Comparison of ENCODE assay signal across 11 cellular contexts in genomic region chr6:111710439-111710838, GRCh38.
A peak's percentile ranks its signal among the peaks of the same experiment; 100 is the strongest.
DNase-seq lines count a peak whose midpoint lies in the region; ATAC-seq, FAIRE-seq and TF ChIP-seq lines count a peak whose summit lies in the region.
"Had no signal": no experiment of that assay in that cellular context is flagged by ENCODE, and none has a peak within 500 bp of the region (broad histone marks: within the 10 kb centered on the region; RNA-seq: fewer than 3 reads in every experiment).

No MANE protein-coding gene starts in this region.

- no peak overlapping the region for H2AFZ ChIP-seq in mesenchymal stem cell (ENCODE audit: low read depth, low read length)

- no peak overlapping the region for H2BK5ac ChIP-seq in mesenchymal stem cell (ENCODE audit: low read depth, low read length, poor library complexity, severe bottlenecking)

- H3K4me3 Mint-ChIP-seq in activated naive CD8-positive, alpha-beta T cell: peak overlapping the region; percentile 13
- H3K4me3 Mint-ChIP-seq: stimulated activated naive B cell treated with anti-CD40 and anti-IgM and Interleukin-4, amounts not matched to agents 10 μg/mL and 1 μg/mL and 100 μg/mL, for 72 hours had no signal

- ATAC-seq in A549 (no peak), GM21360 (IDR thresholded peaks at IDR 0.05; ENCODE audit: unreplicated experiment) (no peak)

- 91% methylated on average over 2 of the region's 2 CpGs for WGBS in A549 (ENCODE audit: missing lambda C conversion rate)
- no CpG with 5 or more reads among the region's 2 CpGs for whole genome bisulfite sequencing in mesenchymal stem cell

- no peaks in the 10 kb centered on the region for H3K9me3 Mint-ChIP-seq in activated naive CD8-positive, alpha-beta T cell (ENCODE audit: low read depth)
- H3K9me3 Mint-ChIP-seq: stimulated activated naive B cell treated with anti-CD40 and anti-IgM and Interleukin-4, amounts not matched to agents 10 μg/mL and 1 μg/mL and 100 μg/mL, for 72 hours had no signal

- H3K27ac Mint-ChIP-seq in activated naive CD8-positive, alpha-beta T cell: peak overlapping the region; percentile 91
- H3K27ac Mint-ChIP-seq: stimulated activated naive B cell treated with anti-CD40 and anti-IgM and Interleukin-4, amounts not matched to agents 10 μg/mL and 1 μg/mL and 100 μg/mL, for 72 hours had no signal

- no peak overlapping the region for H3K18ac ChIP-seq in mesenchymal stem cell (ENCODE audit: low read depth in 1 of 2, low read length in 2 of 2)

- TF ChIP-seq EP300 in A549 (IDR thresholded peaks at IDR 0.05): no peak

- H3K36me3 ChIP-seq in mesenchymal stem cell (ENCODE audit: control insufficient read depth in 1 of 2, insufficient read depth in 2 of 2, low read depth in 1 of 2, low read length in 2 of 2): peaks cover 10 to 74% of the 10 kb centered on the region in 2 experiments

- no peak overlapping the region for H3K14ac ChIP-seq in mesenchymal stem cell (ENCODE audit: low read length in 2 of 2)

- no peaks in the 10 kb centered on the region for H3K9me3 ChIP-seq in A549
- no peaks in the 10 kb centered on the region for H3K9me3 ChIP-seq in mesenchymal stem cell (ENCODE audit: control insufficient read depth, low read length)

- H2BK15ac ChIP-seq in mesenchymal stem cell (ENCODE audit: low read depth, poor library complexity, severe bottlenecking): no peak overlapping the region

- peak overlapping the region; percentile 47 to 70; a peak in 3 of 6 replicates for H3K27ac ChIP-seq in A549
- no peak overlapping the region for H3K27ac ChIP-seq in mesenchymal stem cell (ENCODE audit: low read length, poor library complexity, severe bottlenecking)
- H3K27ac ChIP-seq: epithelial cell of prostate, HL-60 had no signal

- H3K4me1 Mint-ChIP-seq in activated naive CD8-positive, alpha-beta T cell (ENCODE audit: low read depth): peaks cover 57% of the 10 kb centered on the region

- peak overlapping the region; percentile 24; the same call in 1 of the 3 replicates for H3K4me3 ChIP-seq in A549
- H3K4me3 ChIP-seq in mesenchymal stem cell (ENCODE audit: insufficient read depth in 1 of 2, low read depth in 1 of 2, low read length in 2 of 2): no peak overlapping the region

- no peaks in the 10 kb centered on the region for H3K27me3 Mint-ChIP-seq in activated naive CD8-positive, alpha-beta T cell
- H3K27me3 Mint-ChIP-seq: stimulated activated naive B cell treated with anti-CD40 and anti-IgM and Interleukin-4, amounts not matched to agents 10 μg/mL and 1 μg/mL and 100 μg/mL, for 72 hours had no signal

- no peak overlapping the region for H3K4ac ChIP-seq in mesenchymal stem cell (ENCODE audit: low read depth in 1 of 2, low read length in 2 of 2)

- no peak overlapping the region for H2BK12ac ChIP-seq in mesenchymal stem cell (ENCODE audit: low read length in 2 of 2)

- no peak for FAIRE-seq in A549 (lab: Jason Lieb, UNC)

- H3K4me2 ChIP-seq in A549: peak overlapping the region; percentile 71
- H3K4me2 ChIP-seq in mesenchymal stem cell (ENCODE audit: low read length, poor library complexity, severe bottlenecking): no peak overlapping the region

- POLR2A ChIA-PET in A549 (lab: Yijun Ruan, JAX): no interaction called here

- H4K91ac ChIP-seq in mesenchymal stem cell (ENCODE audit: low read length): no peak overlapping the region

- H3K36me3 Mint-ChIP-seq in activated naive CD8-positive, alpha-beta T cell: peaks cover 23% of the 10 kb centered on the region

- CTCF ChIA-PET in A549 (lab: Yijun Ruan, JAX): interaction anchor here (0.7 to 2.7 kb wide), 23 partner anchors 10 to 456 kb away, joined by 3 to 16 read pairs (median 4); partner anchors contain the start of gene FYN

- H3K23ac ChIP-seq in mesenchymal stem cell (ENCODE audit: low read length in 2 of 2): no peak overlapping the region

- no peak for TF ChIP-seq CTCF in A549 (IDR thresholded peaks at IDR 0.05)

- no peak for TF ChIP-seq POLR2A in A549 (IDR thresholded peaks at IDR 0.05; ENCODE audit: low read length)

- H3K79me1 ChIP-seq in mesenchymal stem cell (replicated peaks; ENCODE audit: low read length, poor library complexity, severe bottlenecking): no peaks in the 10 kb centered on the region

- TF ChIP-seq RAD21 in A549 (conservative IDR thresholded peaks at IDR 0.05 in 1 of 2, IDR thresholded peaks at IDR 0.05 in 1 of 2): no peak

- H2AK5ac ChIP-seq in mesenchymal stem cell (ENCODE audit: low read length, severe bottlenecking): no peak overlapping the region

- H3K4me1 ChIP-seq in A549 (peaks cover 2% of the 10 kb centered on the region; the same call in 1 of the 3 replicates), mesenchymal stem cell (ENCODE audit: control insufficient read depth, insufficient read depth, low read depth, low read length) (peaks cover 10% of the 10 kb centered on the region)

- DNase-seq in A549 (ENCODE audit: low read depth in 1 of 2, low spot score in 1 of 2): no peak
- peak; percentile 7 for DNase-seq in EH (ENCODE audit: low read depth)
- DNase-seq in mesenchymal stem cell: no peak
- DNase-seq in NCI-H1417 treated with DMSO at 0.1 percent for 48 hours (lab: John Stamatoyannopoulos, UW): no peak
- DNase-seq in hypothalamus (lab: John Stamatoyannopoulos, UW): no peak
- DNase-seq in amniotic stem cell (lab: John Stamatoyannopoulos, UW): no peak
- DNase-seq: stimulated activated naive B cell treated with anti-CD40 and anti-IgM and Interleukin-4, amounts not matched to agents 10 μg/mL and 1 μg/mL and 100 μg/mL, for 72 hours had no signal

- no peak overlapping the region for H4K8ac ChIP-seq in mesenchymal stem cell (ENCODE audit: low read length)

- no peak overlapping the region for H2BK120ac ChIP-seq in mesenchymal stem cell (ENCODE audit: low read depth, low read length)

- H3K9ac ChIP-seq in mesenchymal stem cell (ENCODE audit: low read length): peak overlapping the region; percentile 67

- no peaks in the 10 kb centered on the region for H3K27me3 ChIP-seq in mesenchymal stem cell (ENCODE audit: control insufficient read depth in 1 of 2, insufficient read depth in 1 of 2, low read length in 2 of 2)

TF ChIP-seq in A549, 52 proteins besides CTCF, POLR2A, EP300 and RAD21:
- no peak for TF ChIP-seq NFE2L2 (conservative IDR thresholded peaks at IDR 0.05; ENCODE audit: low read length)
- TF ChIP-seq ZC3H11A (IDR thresholded peaks at IDR 0.05): no peak
- no peak for TF ChIP-seq CHD4 (IDR thresholded peaks at IDR 0.05; ENCODE audit: borderline replicate concordance)
- no peak for TF ChIP-seq REST (IDR thresholded peaks at IDR 0.05)
- TF ChIP-seq HDAC2 (IDR thresholded peaks at IDR 0.05): no peak
- TF ChIP-seq RNF2 (IDR thresholded peaks at IDR 0.05; ENCODE audit: borderline replicate concordance, low read depth): no peak
- TF ChIP-seq TFCP2L1 (CRISPR knock-in tag; IDR thresholded peaks at IDR 0.05): no peak
TF ChIP-seq in A549: peak in this region for 0.
